In genomic region chr6:51464956-51465355, GRCh38 we compare ENCODE assay signal across 8 cellular contexts.
"Had no signal": no experiment of that assay in that cellular context is flagged by ENCODE, and none has a peak within 500 bp of the region (broad histone marks: within the 10 kb centered on the region; RNA-seq: fewer than 3 reads in every experiment).

No MANE protein-coding gene starts in this region.

- H3K4me3 Mint-ChIP-seq: IgD-negative memory B cell had no signal

- ATAC-seq: HepG2, K562 had no signal

- H3K4me1 Mint-ChIP-seq: IgD-negative memory B cell had no signal

- FAIRE-seq: HepG2, HTR-8/SVneo, K562 had no signal

- H3K36me3 Mint-ChIP-seq: IgD-negative memory B cell had no signal

- H3K4me3 ChIP-seq: K562 had no signal

- H3K27me3 Mint-ChIP-seq: IgD-negative memory B cell had no signal

- H3K27ac Mint-ChIP-seq: IgD-negative memory B cell had no signal

- DNase-seq: IMR-90, KBM-7, KG1 had no signal

- H3K27ac ChIP-seq: HL-60 had no signal
